16 cellular contexts compared by ENCODE assay signal in the genomic region with DNA sequence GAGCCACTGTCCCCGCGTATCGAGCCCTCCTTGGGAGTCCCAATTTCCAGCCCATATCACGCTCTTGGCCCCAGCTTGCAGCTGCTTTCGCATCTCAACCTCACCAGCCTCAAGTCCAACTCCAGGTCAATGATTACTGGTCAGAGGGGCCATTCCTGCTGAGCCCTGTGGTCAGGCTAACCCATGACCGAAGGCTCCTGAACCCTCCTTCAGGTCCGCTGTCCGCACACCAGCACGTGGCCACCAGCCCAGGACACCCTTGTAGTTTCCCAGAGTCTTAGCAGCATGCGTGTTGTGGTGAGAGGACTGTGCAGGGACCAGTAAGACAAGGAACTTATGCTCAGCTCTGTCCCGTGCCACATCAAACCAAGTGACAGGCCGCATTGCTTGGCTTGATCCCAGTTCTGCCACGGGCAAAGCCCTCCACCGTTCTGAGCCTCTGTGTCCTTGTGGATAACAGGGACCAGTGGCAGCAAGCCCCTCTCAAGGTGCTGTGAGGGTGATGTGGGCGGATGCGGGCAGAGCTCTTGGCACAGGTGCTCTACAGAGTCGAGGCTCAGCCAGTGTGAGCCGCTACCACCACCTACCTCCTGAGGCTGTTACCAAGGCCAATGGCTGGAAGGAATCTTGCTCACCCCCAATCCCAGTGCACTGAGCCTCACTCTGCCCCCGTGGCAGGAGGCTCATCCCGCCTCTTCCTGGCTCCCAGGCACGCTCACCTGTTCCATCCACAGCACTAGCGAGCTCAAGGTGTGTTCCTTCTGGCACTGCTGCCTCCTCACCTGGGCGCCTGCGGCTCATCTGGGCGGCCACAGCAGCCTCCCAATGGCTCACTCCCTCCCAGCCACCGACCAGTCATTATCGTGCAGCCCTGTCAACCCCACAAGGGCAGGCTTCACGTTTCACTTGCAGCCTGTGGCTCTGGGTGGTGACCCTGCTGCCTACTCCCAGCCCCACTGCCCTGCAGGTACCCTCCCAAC. TPM values are rescaled to one million over a fixed set of nuclear protein-coding genes. Genes with fewer than 3 reads are reported as not detected.
A peak's percentile ranks its signal among the peaks of the same experiment; 100 is the strongest.
DNase-seq lines count a peak whose midpoint lies in the region; ATAC-seq and TF ChIP-seq lines count a peak whose summit lies in the region.
"Had no signal": no experiment of that assay in that cellular context is flagged by ENCODE, and none has a peak within 500 bp of the region (broad histone marks: within the 10 kb centered on the region; RNA-seq: fewer than 3 reads in every experiment).

No MANE protein-coding gene starts in this region.

- H3K27me3 Mint-ChIP-seq in natural killer cell treated with Interleukin-12 subunit alpha and Interleukin-12 subunit beta and Interleukin-15 and Interleukin-18, amount 100 ng/mL, for 72 hours = no peaks in the 10 kb centered on the region
- peaks cover 3 to 6% of the 10 kb centered on the region in 2 donors for H3K27me3 Mint-ChIP-seq in natural killer cell (ENCODE audit: low read depth in 2 of 2)

- peak; percentile 53 for DNase-seq in natural killer cell treated with Interleukin-12 subunit alpha and Interleukin-12 subunit beta and Interleukin-15 and Interleukin-18, amount 100 ng/mL, for 72 hours (ENCODE audit: low spot score)
- no peak for DNase-seq in natural killer cell
- DNase-seq in lower lobe of right lung = peak; percentile 32
- DNase-seq in SW 1271 (lab: John Stamatoyannopoulos, UW) = no peak
- DNase-seq in DMS79 treated with DMSO at 0.1 percent for 48 hours (lab: John Stamatoyannopoulos, UW) = no peak
- no peak for DNase-seq in NCI-H748 (lab: John Stamatoyannopoulos, UW; ENCODE audit: unreplicated experiment)
- DNase-seq: COR-L47, H9, MG63, NCI-H1105, NCI-H187, NCI-H446, NCI-H748 treated with DMSO at 0.1 percent for 48 hours, PC-9, SHP77 had no signal

- no peaks in the 10 kb centered on the region for H3K9me3 ChIP-seq in lower lobe of right lung
- H3K9me3 ChIP-seq: A549 had no signal

- TF ChIP-seq CTCF in natural killer cell (IDR thresholded peaks at IDR 0.05) (no peak), lower lobe of right lung (IDR thresholded peaks at IDR 0.05) (no peak)

- peaks cover 8% of the 10 kb centered on the region for H3K27me3 ChIP-seq in lower lobe of right lung (ENCODE audit: low read depth)

- no peaks in the 10 kb centered on the region for H3K36me3 Mint-ChIP-seq in natural killer cell treated with Interleukin-12 subunit alpha and Interleukin-12 subunit beta and Interleukin-15 and Interleukin-18, amount 100 ng/mL, for 72 hours
- H3K36me3 Mint-ChIP-seq in natural killer cell = no peaks in the 10 kb centered on the region

- H3K27ac ChIP-seq in lower lobe of right lung = no peak overlapping the region
- H3K27ac ChIP-seq: A549, PC-9 had no signal

- intact Hi-C loops in natural killer cell (cut with micrococcal nuclease) (no loop called here), lower lobe of right lung (cut with DNase I) (no loop called here)

- no peak overlapping the region for H3K4me3 Mint-ChIP-seq in natural killer cell treated with Interleukin-12 subunit alpha and Interleukin-12 subunit beta and Interleukin-15 and Interleukin-18, amount 100 ng/mL, for 72 hours
- no peak overlapping the region for H3K4me3 Mint-ChIP-seq in natural killer cell
- H3K4me3 Mint-ChIP-seq: H9 had no signal

- no peak for ATAC-seq in natural killer cell treated with Interleukin-12 subunit alpha and Interleukin-12 subunit beta and Interleukin-15 and Interleukin-18, amount 100 ng/mL, for 72 hours
- ATAC-seq in natural killer cell (no peak), lower lobe of right lung (no peak)
- ATAC-seq: A549 had no signal

- no peak overlapping the region for H3K27ac Mint-ChIP-seq in natural killer cell treated with Interleukin-12 subunit alpha and Interleukin-12 subunit beta and Interleukin-15 and Interleukin-18, amount 100 ng/mL, for 72 hours
- H3K27ac Mint-ChIP-seq in natural killer cell = no peak overlapping the region

- no peaks in the 10 kb centered on the region for H3K36me3 ChIP-seq in lower lobe of right lung
- H3K36me3 ChIP-seq: MG63 had no signal

- H3K4me3 ChIP-seq in lower lobe of right lung = no peak overlapping the region
- H3K4me3 ChIP-seq: A549, MG63, PC-9 had no signal

- H3K9me3 Mint-ChIP-seq in natural killer cell treated with Interleukin-12 subunit alpha and Interleukin-12 subunit beta and Interleukin-15 and Interleukin-18, amount 100 ng/mL, for 72 hours = no peaks in the 10 kb centered on the region
- H3K9me3 Mint-ChIP-seq in natural killer cell = no peaks in the 10 kb centered on the region
- H3K9me3 Mint-ChIP-seq: H9 had no signal

- no peaks in the 10 kb centered on the region for H3K4me1 ChIP-seq in lower lobe of right lung
- H3K4me1 ChIP-seq: A549 had no signal

- H3K4me1 Mint-ChIP-seq in natural killer cell treated with Interleukin-12 subunit alpha and Interleukin-12 subunit beta and Interleukin-15 and Interleukin-18, amount 100 ng/mL, for 72 hours (ENCODE audit: low read depth in 2 of 2) = peaks cover 0 to 7% of the 10 kb centered on the region in 2 donors
- H3K4me1 Mint-ChIP-seq in natural killer cell = peaks cover 5 to 6% of the 10 kb centered on the region in 2 donors

RNA-seq across cellular contexts. Expression of a gene that starts 20.4 kb away (rescaled TPM):
- not detected for total RNA-seq in natural killer cell treated with Interleukin-12 subunit alpha and Interleukin-12 subunit beta and Interleukin-15 and Interleukin-18, amount 100 ng/mL, for 72 hours
- total RNA-seq in natural killer cell = not detected
- not detected for total RNA-seq in lower lobe of right lung
- total RNA-seq: H9, PC-9 had no signal

RNA-seq across cellular contexts. Expression of a gene that starts 31.7 kb away (rescaled TPM):
- not detected for total RNA-seq in natural killer cell treated with Interleukin-12 subunit alpha and Interleukin-12 subunit beta and Interleukin-15 and Interleukin-18, amount 100 ng/mL, for 72 hours
- total RNA-seq in natural killer cell = not detected
- not detected for total RNA-seq in lower lobe of right lung
- total RNA-seq: H9, PC-9 had no signal

RNA-seq across cellular contexts. Expression of a gene that starts 39.0 kb away (rescaled TPM):
- total RNA-seq in natural killer cell treated with Interleukin-12 subunit alpha and Interleukin-12 subunit beta and Interleukin-15 and Interleukin-18, amount 100 ng/mL, for 72 hours = not detected
- total RNA-seq in natural killer cell (not detected), lower lobe of right lung (not detected)
- total RNA-seq: H9, PC-9 had no signal

RNA-seq across cellular contexts. Expression of a gene that starts 53.9 kb away (rescaled TPM):
- not detected for total RNA-seq in natural killer cell treated with Interleukin-12 subunit alpha and Interleukin-12 subunit beta and Interleukin-15 and Interleukin-18, amount 100 ng/mL, for 72 hours
- total RNA-seq in natural killer cell = not detected
- not detected for total RNA-seq in lower lobe of right lung
- total RNA-seq: H9, PC-9 had no signal

Comparison
In these comparisons a context has a peak if more than half of its experiments do, and no peak if none do; other contexts are left out.
1. DNase-seq: peak in natural killer cell treated with Interleukin-12 subunit alpha and Interleukin-12 subunit beta and Interleukin-15 and Interleukin-18, amount 100 ng/mL, for 72 hours (single experiment) and lower lobe of right lung (single experiment); none in natural killer cell (single experiment), SW 1271 (0 of 2), DMS79 treated with DMSO at 0.1 percent for 48 hours (single experiment) and NCI-H748 (single experiment).